ENCODE assay signal across 17 cellular contexts in genomic region chrX:10548681-10549080, GRCh38.
"Had no signal": no experiment of that assay in that cellular context is flagged by ENCODE, and none has a peak within 500 bp of the region (broad histone marks: within the 10 kb centered on the region; RNA-seq: fewer than 3 reads in every experiment).

No MANE protein-coding gene starts in this region.

- ATAC-seq: gastrocnemius medialis; heart right ventricle; lower lobe of right lung; natural killer cell; sciatic nerve; stimulated activated memory B cell treated with anti-CD40 and anti-IgM and Interleukin-4, amounts not matched to agents 10 μg/mL and 1 μg/mL and 100 μg/mL, for 72 hours had no signal

- H3K4me1 ChIP-seq: gastrocnemius medialis, left ventricle myocardium inferior, lower lobe of right lung, spleen, tibial artery, upper lobe of left lung, uterus had no signal

- H3K27ac ChIP-seq: gastrocnemius medialis, heart right ventricle, left ventricle myocardium inferior, lower lobe of right lung, spleen, tibial artery, upper lobe of left lung, uterus had no signal

- H3K9me3 ChIP-seq: gastrocnemius medialis, heart right ventricle, left ventricle myocardium inferior, lower lobe of right lung, spleen, tibial artery, upper lobe of left lung, uterus had no signal

- H3K27me3 ChIP-seq: gastrocnemius medialis, heart right ventricle, spleen, tibial artery, upper lobe of left lung, uterus had no signal

- H3K4me3 ChIP-seq: gastrocnemius medialis, heart right ventricle, left ventricle myocardium inferior, lower lobe of right lung, spleen, tibial artery, upper lobe of left lung, uterus had no signal

- DNase-seq: gastrocnemius medialis; heart right ventricle; hypothalamus; islet precursor cell; left ventricle myocardium inferior; lower lobe of right lung; natural killer cell; posterior cingulate gyrus; spleen; stimulated activated CD4-positive, alpha-beta T cell treated with anti-CD3 and anti-CD28 coated beads, Interleukin-15, amount 100 ng/mL, for 24 hours; stimulated activated CD4-positive, alpha-beta T cell treated with anti-CD3 and anti-CD28 coated beads, Interleukin-1b, Interleukin-23, amount 100 ng/mL, for 48 hours; stimulated activated CD4-positive, alpha-beta T cell treated with anti-CD3 and anti-CD28 coated beads, Interleukin-4, amount 100 ng/mL, for 24 hours; tibial artery; upper lobe of left lung; uterus had no signal

- H3K36me3 ChIP-seq: gastrocnemius medialis, heart right ventricle, left ventricle myocardium inferior, lower lobe of right lung, spleen, tibial artery, upper lobe of left lung, uterus had no signal
